In genomic region chr19:19835560-19836038, GRCh38 we compare ENCODE assay signal across 16 cellular contexts. TPM values are rescaled to one million over a fixed set of nuclear protein-coding genes. Genes with fewer than 3 reads are reported as not detected.
A peak's percentile ranks its signal among the peaks of the same experiment; 100 is the strongest.
DNase-seq lines count a peak whose midpoint lies in the region; ATAC-seq, FAIRE-seq and TF ChIP-seq lines count a peak whose summit lies in the region.
"Had no signal": no experiment of that assay in that cellular context is flagged by ENCODE, and none has a peak within 500 bp of the region (broad histone marks: within the 10 kb centered on the region; RNA-seq: fewer than 3 reads in every experiment).

No MANE protein-coding gene starts in this region.

- H3K79me2 ChIP-seq in HepG2 (ENCODE audit: insufficient read depth, low read length): no peaks in the 10 kb centered on the region

- no TSS peak for BruUV-seq in HepG2 (replicated peaks; lab: Mats Ljungman, UMichigan)

- H3K27me3 ChIP-seq in HepG2 (ENCODE audit: control insufficient read depth in 1 of 2, insufficient read depth in 2 of 2, low read length in 2 of 2) (no peaks in the 10 kb centered on the region), right lobe of liver (no peaks in the 10 kb centered on the region), adipocyte (replicated peaks; ENCODE audit: control insufficient read depth, insufficient read depth, low read length) (no peaks in the 10 kb centered on the region), liver (ENCODE audit: control insufficient read depth in 4 of 4, insufficient read depth in 4 of 4, low read length in 3 of 4) (no peaks in the 10 kb centered on the region)

- TF ChIP-seq EP300 in HepG2 (IDR thresholded peaks at IDR 0.05; ENCODE audit: low read depth in 2 of 2, low read length in 2 of 2) (no peak), HepG2 (CRISPR knock-in tag; IDR thresholded peaks at IDR 0.05; ENCODE audit: borderline replicate concordance) (no peak)

- ATAC-seq in HepG2 (no peak), right lobe of liver (no peak), HG03354 (IDR thresholded peaks at IDR 0.05; ENCODE audit: poor library complexity, severe bottlenecking, unreplicated experiment) (no peak)

- H3K4me3 ChIP-seq in HepG2 (replicated peaks in 1 of 3; ENCODE audit: insufficient read depth in 1 of 3, low read depth in 2 of 3, low read length in 3 of 3) (no peak overlapping the region), right lobe of liver (no peak overlapping the region), adipocyte (ENCODE audit: low read length) (peak overlapping the region; percentile 29), liver (ENCODE audit: low read depth in 1 of 3, low read length in 3 of 3) (peak overlapping the region in 2 of 3 donors; percentile 14 to 49)
- H3K4me3 ChIP-seq: GM23248 had no signal

- DNase-seq in HepG2 (ENCODE audit: low spot score) (no peak), right lobe of liver (no peak), adipocyte (ENCODE audit: low read depth) (no peak), DMS 273 (lab: John Stamatoyannopoulos, UW; ENCODE audit: unreplicated experiment) (no peak), H54 (ENCODE audit: insufficient read length, low spot score) (no peak)
- DNase-seq: CD4-positive, alpha-beta memory T cell; GM23248; H9; HFFc6; KBM-7 had no signal

- H3K9me3 ChIP-seq in HepG2 (ENCODE audit: low read length): peaks cover 79% of the 10 kb centered on the region
- H3K9me3 ChIP-seq in right lobe of liver: peaks cover 0 to 60% (median 10%) of the 10 kb centered on the region in 4 donors
- peaks cover 95% of the 10 kb centered on the region for H3K9me3 ChIP-seq in adipocyte (ENCODE audit: control insufficient read depth, low read length)
- H3K9me3 ChIP-seq in liver (ENCODE audit: control insufficient read depth in 4 of 4, low read length in 3 of 4): peaks cover 35 to 68% (median 41%) of the 10 kb centered on the region in 4 donors

- in situ Hi-C loops in HepG2 (cut with HindIII; ENCODE audit: extremely low pct_ligation_motif_present, low pct_unique_long_range_greater_than_20kb): no loop called here

- intact Hi-C loops in HepG2 (cut with micrococcal nuclease; ENCODE audit: unreplicated experiment): no loop called here
- intact Hi-C loops in right lobe of liver (cut with DNase I): no loop called here

- H3K9ac ChIP-seq in HepG2 (ENCODE audit: insufficient read depth, low read depth, low read length) (no peak overlapping the region), adipocyte (ENCODE audit: low read length) (no peak overlapping the region), liver (ENCODE audit: low read depth in 1 of 2, low read length in 2 of 2) (no peak overlapping the region)
- H3K9ac ChIP-seq: GM23248 had no signal

- H3K27ac ChIP-seq in HepG2 (ENCODE audit: extremely low read length, insufficient read depth, low read length) (no peak overlapping the region), right lobe of liver (no peak overlapping the region), liver (ENCODE audit: low read depth in 1 of 2, low read length in 2 of 2) (no peak overlapping the region)
- H3K27ac ChIP-seq: C4-2B, GM23248, HL-60 had no signal

- FAIRE-seq in HepG2 (lab: Jason Lieb, UNC) (no peak), H54 (lab: Jason Lieb, UNC) (no peak)
- FAIRE-seq: A204.1, D721Med had no signal

- CTCF ChIA-PET in HepG2 (lab: Yijun Ruan, JAX; ENCODE audit: low intra/inter-chr PET ratio, low total read pairs): no interaction called here

- H4K20me1 ChIP-seq in HepG2 (ENCODE audit: insufficient read depth, low read length): no peaks in the 10 kb centered on the region

- H3K4me2 ChIP-seq in HepG2 (ENCODE audit: low read depth, low read length): no peak overlapping the region

- POLR2A ChIA-PET in HepG2 (lab: Yijun Ruan, JAX): no interaction called here

- H3K36me3 ChIP-seq in HepG2 (replicated peaks in 1 of 2; ENCODE audit: control insufficient read depth in 1 of 2, insufficient read depth in 2 of 2, low read length in 2 of 2) (no peaks in the 10 kb centered on the region), right lobe of liver (no peaks in the 10 kb centered on the region), adipocyte (ENCODE audit: control insufficient read depth, insufficient read depth, low read length, severe bottlenecking) (no peaks in the 10 kb centered on the region), liver (ENCODE audit: control insufficient read depth in 4 of 4, insufficient read depth in 3 of 4, low read depth in 1 of 4, low read length in 3 of 4) (no peaks in the 10 kb centered on the region)

- TF ChIP-seq RAD21 in HepG2 (CRISPR knock-in tag; IDR thresholded peaks at IDR 0.05) (no peak), liver (IDR thresholded peaks at IDR 0.05) (no peak)

- TF ChIP-seq POLR2A in HepG2 (IDR thresholded peaks at IDR 0.05; ENCODE audit: insufficient read depth in 1 of 2, low read depth in 2 of 2, low read length in 2 of 2) (no peak), right lobe of liver (IDR thresholded peaks at IDR 0.05) (no peak), H54 (IDR thresholded peaks at IDR 0.05; ENCODE audit: low read depth, low read length) (no peak)

- no peak overlapping the region for H2AFZ ChIP-seq in HepG2 (ENCODE audit: low read length)
- H2AFZ ChIP-seq: GM23248 had no signal

- TF ChIP-seq CTCF in HepG2 (CRISPR knock-in tag; IDR thresholded peaks at IDR 0.05): no peak
- no peak for TF ChIP-seq CTCF in right lobe of liver (IDR thresholded peaks at IDR 0.05)
- TF ChIP-seq CTCF in liver (IDR thresholded peaks at IDR 0.05; ENCODE audit: low read depth, low read length, missing input control): no peak

- H3K4me1 ChIP-seq in HepG2 (ENCODE audit: insufficient read depth, low read length) (no peaks in the 10 kb centered on the region), right lobe of liver (no peaks in the 10 kb centered on the region), adipocyte (ENCODE audit: control insufficient read depth, insufficient read depth, low read length) (no peaks in the 10 kb centered on the region), liver (ENCODE audit: control insufficient read depth in 4 of 4, insufficient read depth in 4 of 4, low read length in 3 of 4) (no peaks in the 10 kb centered on the region)

TF ChIP-seq in liver, 16 proteins besides CTCF, POLR2A, EP300 and RAD21 (continues in another document):
- TF ChIP-seq MAX (IDR thresholded peaks at IDR 0.05): no peak
- TF ChIP-seq RXRA (IDR thresholded peaks at IDR 0.05): no peak

RNA-seq across cellular contexts. Expression of gene ZNF506, which starts 14.0 kb away (rescaled TPM):
- total RNA-seq in HepG2 (2016; rRNA removed; fragmentation: Illumina TruSeq; extraction: Trizol) (not detected in 2 replicates), right lobe of liver (1 to 10 TPM; 2.2 to 8.6 (median 3.2) TPM), liver (1 to 10 TPM; 5.0 to 8.5 TPM)
- not detected in 2 replicates for total RNA-seq in HepG2 (2016; cell fraction: cytosol; rRNA removed; fragmentation: Illumina TruSeq; extraction: Trizol; ENCODE audit: low read depth)
- not detected in 2 replicates for total RNA-seq in HepG2 (2016; cell fraction: insoluble cytoplasmic fraction; rRNA removed; fragmentation: Illumina TruSeq; extraction: Trizol)
- total RNA-seq in HepG2 (2016; cell fraction: membrane; rRNA removed; fragmentation: Illumina TruSeq; extraction: Trizol): not detected in 2 replicates
- not detected in 2 replicates for total RNA-seq in HepG2 (2016; cell fraction: nucleus; rRNA removed; fragmentation: Illumina TruSeq; extraction: Trizol)
- polyA plus RNA-seq in HepG2 (2011; rRNA removed) (0.01 TPM in 1 of 2 replicates, not detected in the other), liver (1 to 10 TPM; 1.3 to 4.7 TPM)
- polyA plus RNA-seq in HepG2 (2011; cell fraction: cytosol; rRNA removed): not detected in 2 replicates
- polyA plus RNA-seq in HepG2 (2011; cell fraction: nucleus; rRNA removed): not detected in 2 replicates
- polyA plus RNA-seq in HepG2 (2012): 0.20 and 0.54 TPM in 2 replicates
- not detected in 2 replicates for polyA plus RNA-seq in HepG2 (2016; cell fraction: cytosol; fragmentation: Illumina TruSeq; extraction: Trizol; ENCODE audit: low read depth)
- polyA plus RNA-seq in HepG2 (2016; cell fraction: insoluble cytoplasmic fraction; fragmentation: Illumina TruSeq; extraction: Trizol; ENCODE audit: low read depth): not detected in 2 replicates
- polyA plus RNA-seq in HepG2 (2016; cell fraction: membrane; fragmentation: Illumina TruSeq; extraction: Trizol; ENCODE audit: low read depth): not detected in 2 replicates
- polyA plus RNA-seq in HepG2 (2016; cell fraction: nucleus; fragmentation: Illumina TruSeq; extraction: Trizol; ENCODE audit: insufficient read depth, low read depth): not detected in 2 replicates
- not detected in 2 replicates for polyA minus RNA-seq in HepG2 (2011; rRNA and poly(A)+ RNA removed; ENCODE audit: low replicate concordance)
- not detected in 2 replicates for polyA minus RNA-seq in HepG2 (2011; cell fraction: cytosol; rRNA and poly(A)+ RNA removed)
- not detected in 2 replicates for polyA minus RNA-seq in HepG2 (2011; cell fraction: nucleus; rRNA and poly(A)+ RNA removed)

RNA-seq across cellular contexts. Expression of gene ZNF253, which starts 30.1 kb away (rescaled TPM):
- total RNA-seq in HepG2 (2016; rRNA removed; fragmentation: Illumina TruSeq; extraction: Trizol) (10.6 and 12.8 TPM in 2 replicates), right lobe of liver (1 to 10 TPM; 3.6 to 6.7 (median 4.4) TPM), liver (1 to 10 TPM; 3.3 to 3.7 TPM)
- 1.2 and 1.7 TPM in 2 replicates for total RNA-seq in HepG2 (2016; cell fraction: cytosol; rRNA removed; fragmentation: Illumina TruSeq; extraction: Trizol; ENCODE audit: low read depth)
- total RNA-seq in HepG2 (2016; cell fraction: insoluble cytoplasmic fraction; rRNA removed; fragmentation: Illumina TruSeq; extraction: Trizol): 10.1 and 11.6 TPM in 2 replicates
- total RNA-seq in HepG2 (2016; cell fraction: membrane; rRNA removed; fragmentation: Illumina TruSeq; extraction: Trizol): 4.2 and 8.1 TPM in 2 replicates
- 12.7 and 17.2 TPM in 2 replicates for total RNA-seq in HepG2 (2016; cell fraction: nucleus; rRNA removed; fragmentation: Illumina TruSeq; extraction: Trizol)
- polyA plus RNA-seq in HepG2 (2011; rRNA removed) (3.5 and 3.6 TPM in 2 replicates), liver (1 to 10 TPM; 1.7 to 2.4 TPM)
- 1.4 and 2.5 TPM in 2 replicates for polyA plus RNA-seq in HepG2 (2011; cell fraction: cytosol; rRNA removed)
- polyA plus RNA-seq in HepG2 (2011; cell fraction: nucleus; rRNA removed): 3.0 and 3.4 TPM in 2 replicates
- polyA plus RNA-seq in HepG2 (2012): 3.7 and 6.1 TPM in 2 replicates
- polyA plus RNA-seq in HepG2 (2016; cell fraction: cytosol; fragmentation: Illumina TruSeq; extraction: Trizol; ENCODE audit: low read depth): 0.58 and 0.64 TPM in 2 replicates
- polyA plus RNA-seq in HepG2 (2016; cell fraction: insoluble cytoplasmic fraction; fragmentation: Illumina TruSeq; extraction: Trizol; ENCODE audit: low read depth): 10.5 and 10.9 TPM in 2 replicates
- 1.9 and 2.1 TPM in 2 replicates for polyA plus RNA-seq in HepG2 (2016; cell fraction: membrane; fragmentation: Illumina TruSeq; extraction: Trizol; ENCODE audit: low read depth)
- 10.5 and 14.1 TPM in 2 replicates for polyA plus RNA-seq in HepG2 (2016; cell fraction: nucleus; fragmentation: Illumina TruSeq; extraction: Trizol; ENCODE audit: insufficient read depth, low read depth)
- 0.65 and 1.6 TPM in 2 replicates for polyA minus RNA-seq in HepG2 (2011; rRNA and poly(A)+ RNA removed; ENCODE audit: low replicate concordance)
- 4.0 and 4.7 TPM in 2 replicates for polyA minus RNA-seq in HepG2 (2011; cell fraction: cytosol; rRNA and poly(A)+ RNA removed)
- polyA minus RNA-seq in HepG2 (2011; cell fraction: nucleus; rRNA and poly(A)+ RNA removed): 20.2 and 30.8 TPM in 2 replicates

Comparison
In these comparisons a context has a peak if more than half of its experiments do, and no peak if none do; other contexts are left out.
1. H3K4me3 ChIP-seq: peak in adipocyte (single experiment) and liver (2 of 3); none in HepG2 (0 of 3) and right lobe of liver (0 of 3).